In the genomic region with DNA sequence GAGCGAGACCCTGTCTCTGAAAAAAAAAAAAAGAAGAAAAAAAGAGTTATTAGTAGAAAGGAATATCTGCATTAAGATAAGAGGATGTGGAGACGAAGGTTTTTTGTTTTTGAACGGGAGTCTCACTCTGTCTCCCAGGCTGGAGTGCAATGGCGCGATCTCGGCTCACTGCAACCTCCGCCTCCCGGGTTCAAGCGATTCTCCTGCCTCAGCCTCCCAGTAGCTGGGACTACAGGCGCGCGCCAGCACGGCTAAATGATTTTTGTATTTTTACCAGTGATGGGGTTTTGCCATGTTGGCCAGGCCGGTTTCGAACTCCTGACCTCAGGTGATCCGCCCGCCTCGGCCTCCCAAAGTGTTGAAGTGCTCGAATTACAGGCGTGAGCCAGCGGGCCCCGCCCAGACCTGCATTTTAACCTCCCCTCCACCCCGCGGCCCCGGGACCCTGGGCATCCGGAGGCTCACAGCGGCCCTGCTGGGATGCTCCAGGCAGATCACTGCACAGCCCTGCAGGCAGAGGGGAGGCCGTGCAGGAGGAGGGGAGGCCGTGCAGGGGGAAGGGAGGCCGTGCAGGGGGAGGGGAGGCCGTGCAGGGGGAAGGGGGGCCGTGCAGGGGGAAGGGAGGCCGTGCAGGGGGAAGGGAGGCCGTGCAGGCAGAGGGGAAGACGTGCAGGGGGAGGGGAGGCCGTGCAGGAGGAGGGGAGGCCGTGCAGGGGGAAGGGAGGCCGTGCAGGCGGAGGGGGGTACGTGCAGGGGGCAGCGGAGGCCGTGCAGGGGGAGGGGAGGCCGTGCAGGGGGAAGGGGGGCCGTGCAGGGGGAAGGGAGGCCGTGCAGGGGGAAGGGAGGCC, we compare ENCODE assay signal across 8 cellular contexts. TPM values are rescaled to one million over a fixed set of nuclear protein-coding genes. Genes with fewer than 3 reads are reported as not detected.
DNase-seq lines count a peak whose midpoint lies in the region; ATAC-seq and TF ChIP-seq lines count a peak whose summit lies in the region.
"Not testable (repeated sequence)": the region's sequence is repeated elsewhere in the genome, so short reads cannot be mapped to it uniquely, and the experiment has no call there.

No MANE protein-coding gene starts in this region.

- CTCF ChIA-PET in activated CD4-positive, alpha-beta T cell treated with anti-CD3 and anti-CD28 coated beads for 36 hours (lab: Charles Lee), result not testable (repeated sequence)

- TF ChIP-seq CTCF in 22Rv1 (IDR thresholded peaks at IDR 0.05); OCI-LY1 (IDR thresholded peaks at IDR 0.05; ENCODE audit: low read length); glutamatergic neuron (IDR thresholded peaks at IDR 0.05; ENCODE audit: partially characterized antibody, unreplicated experiment): not testable (repeated sequence)

- DNase-seq in H7, result peak; percentile 81
- not testable (repeated sequence) for DNase-seq in activated CD4-positive, alpha-beta T cell treated with anti-CD3 and anti-CD28 coated beads for 36 hours; activated naive CD8-positive, alpha-beta T cell treated with anti-CD3 and anti-CD28 coated beads for 36 hours; glutamatergic neuron
- peak; percentile 70 for DNase-seq in posterior vena cava (ENCODE audit: low spot score)

- H3K27me3 Mint-ChIP-seq in activated CD4-positive, alpha-beta T cell treated with anti-CD3 and anti-CD28 coated beads for 36 hours; activated naive CD8-positive, alpha-beta T cell treated with anti-CD3 and anti-CD28 coated beads for 36 hours; glutamatergic neuron (ENCODE audit: unreplicated experiment): not testable (repeated sequence)

- not testable (repeated sequence) for H3K9me3 ChIP-seq in OCI-LY1 (ENCODE audit: low read length); mesodermal cell (ENCODE audit: control insufficient read depth, low read length)

- POLR2A ChIA-PET in activated CD4-positive, alpha-beta T cell treated with anti-CD3 and anti-CD28 coated beads for 36 hours (lab: Charles Lee), result not testable (repeated sequence)

- H3K27ac Mint-ChIP-seq in activated CD4-positive, alpha-beta T cell treated with anti-CD3 and anti-CD28 coated beads for 36 hours; activated naive CD8-positive, alpha-beta T cell treated with anti-CD3 and anti-CD28 coated beads for 36 hours; glutamatergic neuron (ENCODE audit: unreplicated experiment): not testable (repeated sequence)

- not testable (repeated sequence) for ATAC-seq in activated CD4-positive, alpha-beta T cell treated with anti-CD3 and anti-CD28 coated beads for 36 hours

- not testable (repeated sequence) for H3K27me3 ChIP-seq in H7 (ENCODE audit: control insufficient read depth, insufficient read depth, low read length); OCI-LY1 (ENCODE audit: insufficient read depth, low read length)

- H3K36me3 ChIP-seq in H7 (replicated peaks; ENCODE audit: control insufficient read depth, insufficient read depth, low read length), result not testable (repeated sequence)
- H3K36me3 ChIP-seq in OCI-LY1 (ENCODE audit: insufficient read depth, low read length), result peaks cover 10% of the 10 kb centered on the region; the same call in 1 of the 2 replicates
- peaks cover 14% of the 10 kb centered on the region for H3K36me3 ChIP-seq in mesodermal cell (ENCODE audit: control insufficient read depth, insufficient read depth, low read length)

- H3K4me1 ChIP-seq in OCI-LY1 (ENCODE audit: insufficient read depth, low read length, severe bottlenecking), result peaks cover 37% of the 10 kb centered on the region
- not testable (repeated sequence) for H3K4me1 ChIP-seq in mesodermal cell (ENCODE audit: control insufficient read depth, insufficient read depth, low read length, poor library complexity, severe bottlenecking)

- not testable (repeated sequence) for H4K20me1 ChIP-seq in OCI-LY1 (ENCODE audit: insufficient read depth, low read length)

- H3K27ac ChIP-seq in 22Rv1 (peak overlapping the region; percentile 44; the same call in 1 of the 2 replicates), OCI-LY1 (ENCODE audit: low read depth, low read length, poor library complexity, severe bottlenecking) (peak overlapping the region; percentile 52), mesodermal cell (ENCODE audit: low read depth, low read length, severe bottlenecking) (peak overlapping the region; percentile 16)

- not testable (repeated sequence) for H3K9me2 ChIP-seq in OCI-LY1 (ENCODE audit: low read depth, low read length)

- WGBS in mesodermal cell (ENCODE audit: insufficient coverage in 2 of 2), 2 experiments, result 74 to 81% methylated on average over 20 to 21 of the region's 45 CpGs

- not testable (repeated sequence) for H3K9me3 Mint-ChIP-seq in activated CD4-positive, alpha-beta T cell treated with anti-CD3 and anti-CD28 coated beads for 36 hours (ENCODE audit: low read depth); activated naive CD8-positive, alpha-beta T cell treated with anti-CD3 and anti-CD28 coated beads for 36 hours
- H3K9me3 Mint-ChIP-seq in glutamatergic neuron (ENCODE audit: unreplicated experiment), result peaks cover 12% of the 10 kb centered on the region

- H3F3A ChIP-seq in OCI-LY1 (ENCODE audit: insufficient read depth, low read length), result not testable (repeated sequence)

- not testable (repeated sequence) for H3K4me2 ChIP-seq in OCI-LY1 (ENCODE audit: low read length)

- peaks cover 14% of the 10 kb centered on the region for H3K4me1 Mint-ChIP-seq in activated CD4-positive, alpha-beta T cell treated with anti-CD3 and anti-CD28 coated beads for 36 hours
- peaks cover 18% of the 10 kb centered on the region for H3K4me1 Mint-ChIP-seq in activated naive CD8-positive, alpha-beta T cell treated with anti-CD3 and anti-CD28 coated beads for 36 hours
- H3K4me1 Mint-ChIP-seq in glutamatergic neuron (ENCODE audit: low read depth, unreplicated experiment), result not testable (repeated sequence)

- not testable (repeated sequence) for H3K79me2 ChIP-seq in OCI-LY1 (ENCODE audit: insufficient read depth, low read length)

- peak overlapping the region; percentile 28 for H3K4me3 ChIP-seq in H7 (ENCODE audit: insufficient read depth, low read depth, low read length)
- H3K4me3 ChIP-seq in OCI-LY1 (ENCODE audit: low read depth, low read length, poor library complexity, severe bottlenecking), result not testable (repeated sequence)
- H3K4me3 ChIP-seq in mesodermal cell (ENCODE audit: extremely low read depth, insufficient read depth, low read length, poor library complexity, severe bottlenecking), result peak overlapping the region; percentile 8

- peaks cover 13% of the 10 kb centered on the region for H3K36me3 Mint-ChIP-seq in activated CD4-positive, alpha-beta T cell treated with anti-CD3 and anti-CD28 coated beads for 36 hours (ENCODE audit: low read depth)
- not testable (repeated sequence) for H3K36me3 Mint-ChIP-seq in activated naive CD8-positive, alpha-beta T cell treated with anti-CD3 and anti-CD28 coated beads for 36 hours; glutamatergic neuron (ENCODE audit: unreplicated experiment)

- not testable (repeated sequence) for H3K9ac ChIP-seq in OCI-LY1 (ENCODE audit: low read length)

- intact Hi-C loops in activated CD4-positive, alpha-beta T cell treated with anti-CD3 and anti-CD28 coated beads for 36 hours (cut with DNase I, micrococcal nuclease), result loop anchor here in 1 of 2 experiments (5.0 kb wide), 1 partner anchor 1112 kb away; the partner anchor contains the start of gene SLC25A6
- intact Hi-C loops in posterior vena cava (cut with DNase I), result not testable (repeated sequence)

- H3K4me3 Mint-ChIP-seq in activated CD4-positive, alpha-beta T cell treated with anti-CD3 and anti-CD28 coated beads for 36 hours, result peak overlapping the region; percentile 39
- peak overlapping the region; percentile 2 for H3K4me3 Mint-ChIP-seq in activated naive CD8-positive, alpha-beta T cell treated with anti-CD3 and anti-CD28 coated beads for 36 hours
- peak overlapping the region; percentile 49 for H3K4me3 Mint-ChIP-seq in glutamatergic neuron (ENCODE audit: unreplicated experiment)

- not testable (repeated sequence) for H2AFZ ChIP-seq in OCI-LY1 (ENCODE audit: low read length)

RNA-seq across cellular contexts. Expression of gene PLCXD1, which starts 1.2 kb away (rescaled TPM):
- total RNA-seq in H7 (2014; rRNA removed; shearing (Covaris generic)), result 86.3 and 92.0 TPM in 2 replicates
- total RNA-seq in activated CD4-positive, alpha-beta T cell treated with anti-CD3 and anti-CD28 coated beads for 36 hours, result 100 to 1,000 TPM in 1 of 2 experiments, 10 to 100 TPM in 1; 92.8 to 127 TPM
- total RNA-seq in activated naive CD8-positive, alpha-beta T cell treated with anti-CD3 and anti-CD28 coated beads for 36 hours, result 10 to 100 TPM; 43.1 to 43.8 TPM
- total RNA-seq in glutamatergic neuron (ENCODE audit: unreplicated experiment) (36.4 TPM), posterior vena cava (1 to 10 TPM; 3.1 to 5.6 TPM)
- polyA plus RNA-seq in mesodermal cell (2013, experiment 1 of 2), result 38.6 TPM
- 29.2 TPM for polyA plus RNA-seq in mesodermal cell (2013, experiment 2 of 2)

RNA-seq across cellular contexts. Expression of gene GTPBP6, which starts 38.6 kb away (rescaled TPM):
- total RNA-seq in H7 (2014; rRNA removed; shearing (Covaris generic)), result 38.4 and 48.9 TPM in 2 replicates
- 10 to 100 TPM; 54.5 to 60.2 TPM for total RNA-seq in activated CD4-positive, alpha-beta T cell treated with anti-CD3 and anti-CD28 coated beads for 36 hours
- total RNA-seq in activated naive CD8-positive, alpha-beta T cell treated with anti-CD3 and anti-CD28 coated beads for 36 hours, result 10 to 100 TPM; 70.5 to 71.7 TPM
- total RNA-seq in glutamatergic neuron (ENCODE audit: unreplicated experiment) (52.3 TPM), posterior vena cava (10 to 100 TPM; 31.1 to 34.9 TPM)
- polyA plus RNA-seq in mesodermal cell (2013, experiment 1 of 2), result 41.1 TPM
- 37.4 TPM for polyA plus RNA-seq in mesodermal cell (2013, experiment 2 of 2)
